ENCODE assay signal across 27 cellular contexts in the genomic region with DNA sequence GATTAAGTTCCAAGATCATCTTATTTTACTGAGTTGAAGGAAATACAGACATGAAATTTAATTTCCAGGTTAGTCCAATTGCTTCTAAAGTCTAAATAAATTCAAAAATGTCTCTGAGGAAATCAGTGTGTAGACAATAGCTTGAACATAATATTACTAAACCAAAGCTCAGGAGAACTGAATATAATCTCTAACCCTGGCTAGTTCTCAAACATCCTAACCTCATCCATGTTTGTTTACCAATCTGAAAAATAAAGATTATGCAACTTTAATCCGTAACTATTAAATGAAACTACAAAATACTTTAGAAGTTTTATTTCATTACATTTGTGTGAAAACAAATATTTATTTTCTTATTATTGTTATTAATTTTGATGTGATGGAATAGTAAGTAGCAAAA.
"Had no signal": no experiment of that assay in that cellular context is flagged by ENCODE, and none has a peak within 500 bp of the region (broad histone marks: within the 10 kb centered on the region; RNA-seq: fewer than 3 reads in every experiment).

No MANE protein-coding gene starts in this region.

- FAIRE-seq: bronchial epithelial cell had no signal

- DNase-seq: activated CD4-positive, alpha-beta memory T cell treated with anti-CD3 and anti-CD28 coated beads for 36 hours; activated CD4-positive, alpha-beta T cell treated with anti-CD3 and anti-CD28 coated beads for 36 hours; activated CD4-positive, alpha-beta T cell treated with anti-CD3 and anti-CD28 coated beads, Interleukin-2, amount 10 ng/mL, durations not matched to agents 24 days and 14 days; activated CD4-positive, CD25-positive, alpha-beta regulatory T cell; activated CD4-positive, CD25-positive, alpha-beta regulatory T cell treated with anti-CD3 and anti-CD28 coated beads, Interleukin-2, amount 50 U/mL, for 72 hours; activated CD8-positive, alpha-beta memory T cell treated with anti-CD3 and anti-CD28 coated beads, Interleukin-2, amount 10 ng/mL, durations not matched to agents 7 days and 5 days; activated CD8-positive, alpha-beta memory T cell treated with anti-CD3 and anti-CD28 coated beads, Interleukin-2, amount 50 U/mL, for 4 hours; activated CD8-positive, alpha-beta T cell treated with anti-CD3 and anti-CD28 coated beads, Interleukin-2, amount 10 ng/mL, durations not matched to agents 7 days and 5 days; activated gamma-delta T cell; activated naive CD4-positive, alpha-beta T cell; activated naive CD4-positive, alpha-beta T cell treated with anti-CD3 and anti-CD28 coated beads, Interleukin-2, amount 10 ng/mL, durations not matched to agents 7 days and 5 days; activated naive CD8-positive, alpha-beta T cell treated with anti-CD3 and anti-CD28 coated beads, Interleukin-2, amount 10 ng/mL, durations not matched to agents 7 days and 5 days; activated T-cell treated with anti-CD3 and anti-CD28 coated beads, Interleukin-2, amount 50 U/mL, for 1 hour; activated T-cell treated with anti-CD3 and anti-CD28 coated beads, Interleukin-2, amount 50 U/mL, for 48 hours; brain microvascular endothelial cell; dorsolateral prefrontal cortex; effector memory CD4-positive, alpha-beta T cell; endodermal cell; erythroblast; foreskin keratinocyte; gastrocnemius medialis; T-helper 2 cell had no signal

- H3K36me3 ChIP-seq: ascending aorta, brain microvascular endothelial cell, esophagus muscularis mucosa, gastrocnemius medialis had no signal

- H3K9me3 ChIP-seq: ascending aorta, esophagus muscularis mucosa, gastrocnemius medialis had no signal

- H3K4me1 ChIP-seq: ascending aorta, esophagus muscularis mucosa, foreskin keratinocyte, gastrocnemius medialis had no signal

- H3K27me3 ChIP-seq: ascending aorta, brain microvascular endothelial cell, dorsolateral prefrontal cortex, esophagus muscularis mucosa, foreskin keratinocyte, gastrocnemius medialis had no signal

- H3K4me3 ChIP-seq: ascending aorta, coronary artery, dorsolateral prefrontal cortex, esophagus muscularis mucosa, gastrocnemius medialis had no signal

- ATAC-seq: activated CD4-positive, alpha-beta T cell treated with anti-CD3 and anti-CD28 coated beads for 36 hours; activated CD8-positive, alpha-beta memory T cell treated with anti-CD3 and anti-CD28 coated beads, Interleukin-2, amount 10 ng/mL, durations not matched to agents 7 days and 5 days; activated CD8-positive, alpha-beta T cell treated with anti-CD3 and anti-CD28 coated beads, Interleukin-2, amount 10 ng/mL, durations not matched to agents 7 days and 5 days; activated naive CD4-positive, alpha-beta T cell treated with anti-CD3 and anti-CD28 coated beads, Interleukin-2, amount 50 U/mL, for 72 hours; foreskin keratinocyte; gastrocnemius medialis had no signal

- H3K27ac ChIP-seq: ascending aorta, brain microvascular endothelial cell, coronary artery, dorsolateral prefrontal cortex, esophagus muscularis mucosa, foreskin keratinocyte, gastrocnemius medialis had no signal
